ENCODE assay signal across 8 cellular contexts in the genomic region with DNA sequence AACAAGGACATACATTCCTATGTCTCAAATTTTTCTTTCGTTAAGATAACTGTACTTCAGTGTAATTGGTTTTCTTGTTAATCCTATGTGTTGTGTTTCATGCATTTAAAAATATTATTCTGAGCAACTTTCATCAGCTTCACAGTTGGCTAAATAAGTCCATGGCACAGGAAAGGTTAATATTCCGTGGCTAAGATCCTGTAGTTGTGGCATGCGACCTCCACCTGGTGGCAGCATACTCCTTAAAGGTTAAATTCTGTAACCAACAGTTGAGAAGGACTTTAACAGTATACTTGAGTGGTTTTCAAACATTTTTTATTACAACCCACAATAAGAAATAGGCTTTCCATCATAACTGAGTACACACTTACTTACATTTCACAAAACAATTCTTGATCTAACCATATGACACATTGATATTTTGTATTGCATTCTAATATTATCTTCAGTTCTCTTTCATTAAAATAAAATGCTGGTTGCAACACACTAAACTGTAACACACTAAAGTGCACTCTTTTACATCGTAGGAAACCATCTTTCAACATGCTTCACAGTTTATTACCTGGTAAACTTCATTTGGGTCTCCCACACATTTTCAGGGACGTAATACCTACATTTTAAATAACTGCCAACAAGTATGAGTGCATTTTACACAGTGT.
DNase-seq lines count a peak whose midpoint lies in the region; ATAC-seq and TF ChIP-seq lines count a peak whose summit lies in the region.

No MANE protein-coding gene starts in this region.

- no peaks in the 10 kb centered on the region for H3K27me3 Mint-ChIP-seq in activated T-helper 1 cell treated with anti-CD3 and anti-CD28 coated beads, Interleukin-12 subunit alpha, Interleukin-12 subunit beta, Interleukin-2, Interleukin-4 antibody, amounts not matched to agents 30 ng/mL and 10 ng/mL and 1 ng/mL, durations not matched to agents 14 hours and 24 hours and 36 hours (ENCODE audit: insufficient read depth)

- TF ChIP-seq CTCF in GM12874 (IDR thresholded peaks at IDR 0.05; ENCODE audit: insufficient read depth, low read depth, low read length) = peak; percentile 65; the same call in 1 of the 2 replicates
- TF ChIP-seq CTCF in cardiac muscle cell (IDR thresholded peaks at IDR 0.05; ENCODE audit: low read depth, low read length) = peak; percentile 79

- H3K4me3 ChIP-seq in cardiac muscle cell = no peak overlapping the region

- H3K27ac Mint-ChIP-seq in activated T-helper 1 cell treated with anti-CD3 and anti-CD28 coated beads, Interleukin-12 subunit alpha, Interleukin-12 subunit beta, Interleukin-2, Interleukin-4 antibody, amounts not matched to agents 30 ng/mL and 10 ng/mL and 1 ng/mL, durations not matched to agents 14 hours and 24 hours and 36 hours = no peak overlapping the region

- DNase-seq in AG08395 (ENCODE audit: low spot score) = peak; percentile 66
- peak; percentile 86 for DNase-seq in NCI-H748 treated with DMSO at 0.1 percent for 48 hours (lab: John Stamatoyannopoulos, UW)
- peak; percentile 19 for DNase-seq in activated T-helper 1 cell treated with anti-CD3 and anti-CD28 coated beads, Interleukin-12 subunit alpha, Interleukin-12 subunit beta, Interleukin-2, Interleukin-4 antibody, amounts not matched to agents 30 ng/mL and 10 ng/mL and 1 ng/mL, durations not matched to agents 14 hours and 24 hours and 36 hours (ENCODE audit: low spot score)
- peak; percentile 73 to 84 for DNase-seq in cardiac muscle cell (ENCODE audit: low read depth in 1 of 2, low spot score in 1 of 2)
- peak; percentile 77 for DNase-seq in renal cortical epithelial cell (ENCODE audit: low read depth)
- DNase-seq in epidermal melanocyte (ENCODE audit: insufficient read length, low spot score) = no peak

- no peak overlapping the region for H3K4me3 Mint-ChIP-seq in activated T-helper 1 cell treated with anti-CD3 and anti-CD28 coated beads, Interleukin-12 subunit alpha, Interleukin-12 subunit beta, Interleukin-2, Interleukin-4 antibody, amounts not matched to agents 30 ng/mL and 10 ng/mL and 1 ng/mL, durations not matched to agents 14 hours and 24 hours and 36 hours

- H3K9me3 Mint-ChIP-seq in activated T-helper 1 cell treated with anti-CD3 and anti-CD28 coated beads, Interleukin-12 subunit alpha, Interleukin-12 subunit beta, Interleukin-2, Interleukin-4 antibody, amounts not matched to agents 30 ng/mL and 10 ng/mL and 1 ng/mL, durations not matched to agents 14 hours and 24 hours and 36 hours = no peaks in the 10 kb centered on the region

- peaks cover 1% of the 10 kb centered on the region for H3K36me3 Mint-ChIP-seq in activated T-helper 1 cell treated with anti-CD3 and anti-CD28 coated beads, Interleukin-12 subunit alpha, Interleukin-12 subunit beta, Interleukin-2, Interleukin-4 antibody, amounts not matched to agents 30 ng/mL and 10 ng/mL and 1 ng/mL, durations not matched to agents 14 hours and 24 hours and 36 hours (ENCODE audit: low read depth)

- H3K27ac ChIP-seq in cardiac muscle cell = no peak overlapping the region

- intact Hi-C loops in activated T-helper 1 cell treated with anti-CD3 and anti-CD28 coated beads, Interleukin-12 subunit alpha, Interleukin-12 subunit beta, Interleukin-2, Interleukin-4 antibody, amounts not matched to agents 30 ng/mL and 10 ng/mL and 1 ng/mL, durations not matched to agents 14 hours and 24 hours and 36 hours (cut with micrococcal nuclease) = loop anchor here (1.0 to 5.0 kb wide), 6 partner anchors 86 to 991 kb away; no protein-coding TSS in a partner anchor

- H3K4me1 Mint-ChIP-seq in activated T-helper 1 cell treated with anti-CD3 and anti-CD28 coated beads, Interleukin-12 subunit alpha, Interleukin-12 subunit beta, Interleukin-2, Interleukin-4 antibody, amounts not matched to agents 30 ng/mL and 10 ng/mL and 1 ng/mL, durations not matched to agents 14 hours and 24 hours and 36 hours (ENCODE audit: low read depth) = peaks cover 39% of the 10 kb centered on the region

- peak; percentile 49 for ATAC-seq in HG03442 (IDR thresholded peaks at IDR 0.05; ENCODE audit: unreplicated experiment)

- H3K9me3 ChIP-seq in cardiac muscle cell (ENCODE audit: low read depth) = no peaks in the 10 kb centered on the region

- no peaks in the 10 kb centered on the region for H3K27me3 ChIP-seq in cardiac muscle cell

- peaks cover 18% of the 10 kb centered on the region for H3K4me1 ChIP-seq in cardiac muscle cell (ENCODE audit: low read depth)

- no peaks in the 10 kb centered on the region for H3K36me3 ChIP-seq in cardiac muscle cell
